ENCODE assay signal across 1 cellular context in the genomic region with DNA sequence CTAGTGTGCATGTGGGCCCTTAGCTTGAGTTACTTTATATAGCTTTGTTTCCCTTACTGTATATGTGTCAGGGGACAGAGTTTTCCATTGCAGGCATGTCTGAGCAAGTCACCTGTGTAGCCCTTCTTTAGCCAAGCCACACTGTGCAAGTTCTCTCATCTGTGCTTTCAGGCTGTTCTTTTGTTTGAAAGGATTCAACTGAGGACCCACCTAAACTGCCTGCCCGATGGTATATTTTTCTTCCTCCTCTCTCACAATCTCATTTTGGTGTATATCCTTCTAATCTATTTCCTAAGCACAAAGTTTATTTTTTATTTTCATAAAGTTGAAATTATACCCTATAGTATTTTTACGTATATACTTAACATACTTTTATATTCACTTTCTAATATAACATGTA.
TF ChIP-seq lines count a peak whose summit lies in the region.

No MANE protein-coding gene starts in this region.

TF ChIP-seq in GM23338, 12 proteins besides CTCF, POLR2A, EP300 and RAD21 (continued from another document):
- TF ChIP-seq, protein P1, sequence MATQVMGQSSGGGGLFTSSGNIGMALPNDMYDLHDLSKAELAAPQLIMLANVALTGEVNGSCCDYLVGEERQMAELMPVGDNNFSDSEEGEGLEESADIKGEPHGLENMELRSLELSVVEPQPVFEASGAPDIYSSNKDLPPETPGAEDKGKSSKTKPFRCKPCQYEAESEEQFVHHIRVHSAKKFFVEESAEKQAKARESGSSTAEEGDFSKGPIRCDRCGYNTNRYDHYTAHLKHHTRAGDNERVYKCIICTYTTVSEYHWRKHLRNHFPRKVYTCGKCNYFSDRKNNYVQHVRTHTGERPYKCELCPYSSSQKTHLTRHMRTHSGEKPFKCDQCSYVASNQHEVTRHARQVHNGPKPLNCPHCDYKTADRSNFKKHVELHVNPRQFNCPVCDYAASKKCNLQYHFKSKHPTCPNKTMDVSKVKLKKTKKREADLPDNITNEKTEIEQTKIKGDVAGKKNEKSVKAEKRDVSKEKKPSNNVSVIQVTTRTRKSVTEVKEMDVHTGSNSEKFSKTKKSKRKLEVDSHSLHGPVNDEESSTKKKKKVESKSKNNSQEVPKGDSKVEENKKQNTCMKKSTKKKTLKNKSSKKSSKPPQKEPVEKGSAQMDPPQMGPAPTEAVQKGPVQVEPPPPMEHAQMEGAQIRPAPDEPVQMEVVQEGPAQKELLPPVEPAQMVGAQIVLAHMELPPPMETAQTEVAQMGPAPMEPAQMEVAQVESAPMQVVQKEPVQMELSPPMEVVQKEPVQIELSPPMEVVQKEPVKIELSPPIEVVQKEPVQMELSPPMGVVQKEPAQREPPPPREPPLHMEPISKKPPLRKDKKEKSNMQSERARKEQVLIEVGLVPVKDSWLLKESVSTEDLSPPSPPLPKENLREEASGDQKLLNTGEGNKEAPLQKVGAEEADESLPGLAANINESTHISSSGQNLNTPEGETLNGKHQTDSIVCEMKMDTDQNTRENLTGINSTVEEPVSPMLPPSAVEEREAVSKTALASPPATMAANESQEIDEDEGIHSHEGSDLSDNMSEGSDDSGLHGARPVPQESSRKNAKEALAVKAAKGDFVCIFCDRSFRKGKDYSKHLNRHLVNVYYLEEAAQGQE (IDR thresholded peaks at IDR 0.05; ENCODE audit: unreplicated experiment): no peak
- TF ChIP-seq POLR2AphosphoS5 (IDR thresholded peaks at IDR 0.05; ENCODE audit: low read depth): no peak
- TF ChIP-seq NANOG (IDR thresholded peaks at IDR 0.05; ENCODE audit: borderline replicate concordance): no peak
- TF ChIP-seq STAT1 (IDR thresholded peaks at IDR 0.05; ENCODE audit: unreplicated experiment): no peak
